ENCODE assay signal across 11 cellular contexts in genomic region chr10:105885495-105885894, GRCh38.
"Had no signal": no experiment of that assay in that cellular context is flagged by ENCODE, and none has a peak within 500 bp of the region (broad histone marks: within the 10 kb centered on the region; RNA-seq: fewer than 3 reads in every experiment).

No MANE protein-coding gene starts in this region.

- H3K27ac ChIP-seq: GM23248 had no signal

- H3K4me2 ChIP-seq: GM23338 had no signal

- H3K36me3 ChIP-seq: HAP-1 had no signal

- H2AFZ ChIP-seq: GM23248, GM23338 had no signal

- H3K9ac ChIP-seq: GM23248 had no signal

- H3K9me3 ChIP-seq: HAP-1 had no signal

- H3K4me3 ChIP-seq: GM23248, GM23338, HAP-1 had no signal

- DNase-seq: GM23248, GOT3, H7, H9, HCEC 1CT, HFFc6 had no signal

- H3K4me1 ChIP-seq: HAP-1 had no signal

- ATAC-seq: GM23338, HCT116 had no signal

- FAIRE-seq: H1, H54 had no signal
